ENCODE assay signal across 15 cellular contexts in the genomic region with DNA sequence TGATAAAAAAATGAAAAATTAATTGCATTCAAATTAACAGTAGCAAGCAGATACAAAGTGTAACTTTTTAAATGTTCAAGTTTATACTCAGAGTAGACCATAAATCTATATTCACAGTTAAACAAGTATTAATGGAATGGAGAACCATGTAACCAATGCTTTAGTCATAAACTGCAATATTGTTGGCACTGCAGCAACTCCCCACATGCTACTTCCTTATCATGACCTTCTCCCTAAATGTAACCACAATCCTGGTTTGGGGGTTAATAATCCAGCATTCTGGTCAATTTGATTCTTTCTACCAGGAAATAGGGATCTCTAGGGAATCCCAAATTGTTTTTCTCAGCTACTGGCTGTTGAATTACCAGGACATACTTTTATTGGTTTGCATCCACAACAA.
DNase-seq lines count a peak whose midpoint lies in the region; ATAC-seq and TF ChIP-seq lines count a peak whose summit lies in the region.
"Had no signal": no experiment of that assay in that cellular context is flagged by ENCODE, and none has a peak within 500 bp of the region (broad histone marks: within the 10 kb centered on the region; RNA-seq: fewer than 3 reads in every experiment).

No MANE protein-coding gene starts in this region.

- no peak for TF ChIP-seq CTCF in mucosa of descending colon (IDR thresholded peaks at IDR 0.05)
- TF ChIP-seq CTCF in Caco-2 (IDR thresholded peaks at IDR 0.05; ENCODE audit: insufficient read depth in 1 of 2, low read depth in 1 of 2, low read length in 1 of 2, severe bottlenecking in 1 of 2, unreplicated experiment in 1 of 2) = no peak
- no peak for TF ChIP-seq CTCF in breast epithelium (IDR thresholded peaks at IDR 0.05)

- no peaks in the 10 kb centered on the region for H3K9me3 Mint-ChIP-seq in Caco-2 (ENCODE audit: unreplicated experiment)
- H3K9me3 Mint-ChIP-seq: CD8-positive, alpha-beta T cell; GM23338 had no signal

- POLR2A ChIA-PET in Caco-2 (lab: Charles Lee) = no interaction called here

- intact Hi-C loops in mucosa of descending colon (cut with DNase I, micrococcal nuclease) (no loop called here), Caco-2 (cut with micrococcal nuclease; ENCODE audit: unreplicated experiment) (no loop called here), breast epithelium (cut with DNase I; ENCODE audit: low total_unique reads) (no loop called here)

- BruUV-seq in Caco-2 (replicated peaks; lab: Mats Ljungman, UMichigan) = no TSS peak

- no peaks in the 10 kb centered on the region for H3K27me3 Mint-ChIP-seq in Caco-2 (ENCODE audit: insufficient read depth, unreplicated experiment)
- H3K27me3 Mint-ChIP-seq: B cell had no signal

- no peak overlapping the region for H3K4me3 Mint-ChIP-seq in Caco-2 (ENCODE audit: unreplicated experiment)
- H3K4me3 Mint-ChIP-seq: B cell; CD8-positive, alpha-beta T cell had no signal

- ATAC-seq in mucosa of descending colon = peak; percentile 50
- ATAC-seq: CD8-positive, alpha-beta T cell had no signal

- H3K27me3 ChIP-seq in Caco-2 (replicated peaks; ENCODE audit: control insufficient read depth, insufficient read depth, low read length) = no peaks in the 10 kb centered on the region
- H3K27me3 ChIP-seq in MG63 = no peaks in the 10 kb centered on the region
- H3K27me3 ChIP-seq in breast epithelium = peaks cover 0 to 14% of the 10 kb centered on the region in 2 donors

- TF ChIP-seq POLR2A in breast epithelium (IDR thresholded peaks at IDR 0.05) = no peak

- H3K4me1 Mint-ChIP-seq in Caco-2 (ENCODE audit: low read depth, unreplicated experiment) = no peaks in the 10 kb centered on the region
- H3K4me1 Mint-ChIP-seq: B cell had no signal

- CTCF ChIA-PET in Caco-2 (lab: Charles Lee) = no interaction called here

- H3K36me3 ChIP-seq in mucosa of descending colon (ENCODE audit: low read depth) = no peaks in the 10 kb centered on the region
- no peaks in the 10 kb centered on the region for H3K36me3 ChIP-seq in Caco-2 (ENCODE audit: control insufficient read depth, insufficient read depth, low read length)
- no peaks in the 10 kb centered on the region for H3K36me3 ChIP-seq in MG63
- H3K36me3 ChIP-seq in breast epithelium = no peaks in the 10 kb centered on the region
- H3K36me3 ChIP-seq: BLaER1 treated with 17β-estradiol and CSF1 and Interleukin-3, amounts not matched to agents 10 nM and 100 nM had no signal

- DNase-seq in MV-4-11 (lab: John Stamatoyannopoulos, UW) = peak; percentile 16
- peak; percentile 2 for DNase-seq in amniotic epithelial cell (ENCODE audit: low read depth)
- DNase-seq in epithelial cell of prostate (ENCODE audit: low read depth, low spot score) = no peak
- DNase-seq in mucosa of descending colon = peak in 1 of 3 donors; percentile 17
- no peak for DNase-seq in Caco-2
- no peak for DNase-seq in NCI-H1105 (lab: John Stamatoyannopoulos, UW)
- no peak for DNase-seq in MG63
- no peak for DNase-seq in breast epithelium (ENCODE audit: low spot score in 2 of 2)
- DNase-seq: 8988T; CD8-positive, alpha-beta T cell; HCEC 1CT had no signal

- H3K4me1 ChIP-seq in mucosa of descending colon (ENCODE audit: low read depth) = no peaks in the 10 kb centered on the region
- H3K4me1 ChIP-seq in Caco-2 = no peaks in the 10 kb centered on the region
- no peaks in the 10 kb centered on the region for H3K4me1 ChIP-seq in breast epithelium
- H3K4me1 ChIP-seq: BLaER1 treated with 17β-estradiol and CSF1 and Interleukin-3, amounts not matched to agents 10 nM and 100 nM had no signal

- no peak overlapping the region for H3K27ac Mint-ChIP-seq in Caco-2 (ENCODE audit: unreplicated experiment)
- H3K27ac Mint-ChIP-seq: B cell; CD8-positive, alpha-beta T cell; GM23338 had no signal

- no peak overlapping the region for H3K4me3 ChIP-seq in mucosa of descending colon
- no peak overlapping the region for H3K4me3 ChIP-seq in Caco-2 (ENCODE audit: low read depth, low read length)
- H3K4me3 ChIP-seq in MG63 = no peak overlapping the region
- no peak overlapping the region for H3K4me3 ChIP-seq in breast epithelium
- H3K4me3 ChIP-seq: BLaER1 treated with 17β-estradiol and CSF1 and Interleukin-3, amounts not matched to agents 10 nM and 100 nM; GM23338 had no signal

- H3K9me3 ChIP-seq in mucosa of descending colon (no peaks in the 10 kb centered on the region), Caco-2 (no peaks in the 10 kb centered on the region), MG63 (no peaks in the 10 kb centered on the region), breast epithelium (no peaks in the 10 kb centered on the region)
- H3K9me3 ChIP-seq: BLaER1 treated with 17β-estradiol and CSF1 and Interleukin-3, amounts not matched to agents 10 nM and 100 nM had no signal

- H3K36me3 Mint-ChIP-seq in Caco-2 (ENCODE audit: insufficient read depth, unreplicated experiment) = no peaks in the 10 kb centered on the region
- H3K36me3 Mint-ChIP-seq: CD8-positive, alpha-beta T cell had no signal

- H3K27ac ChIP-seq in epithelial cell of prostate (peak overlapping the region; percentile 70), breast epithelium (no peak overlapping the region)
- H3K27ac ChIP-seq: BLaER1 treated with 17β-estradiol and CSF1 and Interleukin-3, amounts not matched to agents 10 nM and 100 nM; HL-60 had no signal

Comparison
In these comparisons a context has a peak if more than half of its experiments do, and no peak if none do; other contexts are left out.
1. DNase-seq: peak in MV-4-11 (single experiment) and amniotic epithelial cell (single experiment); none in epithelial cell of prostate (single experiment), Caco-2 (0 of 2), NCI-H1105 (single experiment), MG63 (single experiment) and breast epithelium (0 of 2).